Comparison of ENCODE assay signal across 25 cellular contexts in the genomic region with DNA sequence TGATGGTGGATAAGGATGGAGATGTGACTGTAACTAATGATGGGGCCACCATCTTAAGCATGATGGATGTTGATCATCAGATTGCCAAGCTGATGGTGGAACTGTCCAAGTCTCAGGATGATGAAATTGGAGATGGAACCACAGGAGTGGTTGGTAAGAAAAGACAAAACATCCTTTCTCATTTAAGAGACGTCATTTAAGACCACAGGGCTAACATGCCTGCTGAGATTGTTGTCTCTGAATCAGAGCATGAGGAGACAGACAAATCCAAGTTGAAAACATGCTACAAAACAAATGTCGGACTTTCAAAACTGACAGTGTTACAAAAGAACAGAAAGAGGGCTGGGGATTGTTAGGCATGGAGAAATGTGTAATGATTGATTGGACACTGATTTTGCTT. TPM values are rescaled to one million over a fixed set of nuclear protein-coding genes. Genes with fewer than 3 reads are reported as not detected.
A peak's percentile ranks its signal among the peaks of the same experiment; 100 is the strongest.
DNase-seq lines count a peak whose midpoint lies in the region; ATAC-seq and TF ChIP-seq lines count a peak whose summit lies in the region.
"Had no signal": no experiment of that assay in that cellular context is flagged by ENCODE, and none has a peak within 500 bp of the region (broad histone marks: within the 10 kb centered on the region; RNA-seq: fewer than 3 reads in every experiment).

No MANE protein-coding gene starts in this region.

- no peak overlapping the region for H3K4me3 Mint-ChIP-seq in activated CD8-positive, alpha-beta memory T cell treated with anti-CD3 and anti-CD28 coated beads, Interleukin-2, amount 10 ng/mL, durations not matched to agents 7 days and 5 days
- H3K4me3 Mint-ChIP-seq in activated naive CD8-positive, alpha-beta T cell treated with anti-CD3 and anti-CD28 coated beads for 36 hours = no peak overlapping the region
- H3K4me3 Mint-ChIP-seq in nephron progenitor cell = no peak overlapping the region
- H3K4me3 Mint-ChIP-seq: memory B cell; neural progenitor cell; stimulated activated naive CD8-positive, alpha-beta T cell treated with anti-CD3 and anti-CD28 coated beads, Interleukin-15, amount 100 ng/mL, for 72 hours had no signal

- WGBS in body of pancreas, 2 donors = 37 to 38% methylated on average over 2 of the region's 2 CpGs

- H3K27me3 ChIP-seq in Loucy (ENCODE audit: insufficient read depth, low read length, poor library complexity, severe bottlenecking) (no peaks in the 10 kb centered on the region), body of pancreas (no peaks in the 10 kb centered on the region)
- H3K27me3 ChIP-seq: neural progenitor cell, pancreas had no signal

- H2AFZ ChIP-seq in Loucy (ENCODE audit: low read length) = no peak overlapping the region
- H2AFZ ChIP-seq: neural progenitor cell, PC-9 had no signal

- H3K4me3 ChIP-seq in Loucy (ENCODE audit: low read length, poor library complexity, severe bottlenecking) (peak overlapping the region; percentile 78), body of pancreas (no peak overlapping the region)
- H3K4me3 ChIP-seq: neural progenitor cell, pancreas, PC-9, thoracic aorta had no signal

- H4K20me1 ChIP-seq in Loucy (ENCODE audit: insufficient read depth, low read length, poor library complexity, severe bottlenecking) = peaks cover 77% of the 10 kb centered on the region

- no peak for ATAC-seq in activated CD8-positive, alpha-beta memory T cell treated with anti-CD3 and anti-CD28 coated beads, Interleukin-2, amount 10 ng/mL, durations not matched to agents 7 days and 5 days
- ATAC-seq in HG02970 (IDR thresholded peaks at IDR 0.05; ENCODE audit: low FRiP score, unreplicated experiment) (no peak), GM21723 (IDR thresholded peaks at IDR 0.05; ENCODE audit: unreplicated experiment) (no peak), body of pancreas (no peak)
- ATAC-seq: left lobe of liver; pancreas; stimulated activated naive CD8-positive, alpha-beta T cell treated with anti-CD3 and anti-CD28 coated beads, Interleukin-15, amount 100 ng/mL, for 72 hours had no signal

- DNase-seq in activated CD8-positive, alpha-beta memory T cell treated with anti-CD3 and anti-CD28 coated beads, Interleukin-2, amount 10 ng/mL, durations not matched to agents 7 days and 5 days = no peak
- DNase-seq in activated CD8-positive, alpha-beta memory T cell treated with anti-CD3 and anti-CD28 coated beads for 24 hours = no peak
- DNase-seq in activated naive CD8-positive, alpha-beta T cell treated with anti-CD3 and anti-CD28 coated beads for 36 hours = no peak
- DNase-seq in nephron progenitor cell = no peak
- no peak for DNase-seq in body of pancreas
- DNase-seq: activated CD4-positive, alpha-beta T cell treated with anti-CD3 and anti-CD28 coated beads, Interleukin-2, amount 50 U/mL, for 48 hours; anterior cingulate cortex; effector CD4-positive, alpha-beta T cell; Karpas-422; NCI-H1436; NCI-H2081; NCI-H526; NK-92 treated with Interleukin-12 subunit alpha and Interleukin-12 subunit beta, amount 100 ng/mL, for 24 hours; pancreas; PC-9; retina; SK-N-SH; stimulated activated naive CD8-positive, alpha-beta T cell treated with anti-CD3 and anti-CD28 coated beads, Interleukin-15, amount 100 ng/mL, for 72 hours had no signal

- H3K36me3 ChIP-seq in Loucy (ENCODE audit: insufficient read depth, low read length) = peaks cover 58% of the 10 kb centered on the region
- peaks cover 26 to 33% of the 10 kb centered on the region in 2 donors for H3K36me3 ChIP-seq in body of pancreas (replicated peaks in 1 of 2; ENCODE audit: insufficient read depth in 1 of 2, low read depth in 2 of 2)

- intact Hi-C loops in body of pancreas (cut with DNase I) = loop anchor here (10.0 kb wide), 1 partner anchor 130 kb away; no protein-coding TSS in a partner anchor

- H3K79me2 ChIP-seq in Loucy (ENCODE audit: insufficient read depth, low read length) = peaks cover 94% of the 10 kb centered on the region

- no peak overlapping the region for H3K27ac ChIP-seq in body of pancreas
- H3K27ac ChIP-seq: neural progenitor cell, pancreas, PC-9, thoracic aorta had no signal

- no peak overlapping the region for H3K9ac ChIP-seq in Loucy (ENCODE audit: low read depth, low read length, poor library complexity, severe bottlenecking)
- H3K9ac ChIP-seq: neural progenitor cell, SK-N-SH had no signal

- H3K4me1 ChIP-seq in Loucy (ENCODE audit: insufficient read depth, low read length, poor library complexity, severe bottlenecking) (peaks cover 45% of the 10 kb centered on the region), body of pancreas (peaks cover 24% of the 10 kb centered on the region)

- peaks cover 60% of the 10 kb centered on the region for H3K4me1 Mint-ChIP-seq in activated CD8-positive, alpha-beta memory T cell treated with anti-CD3 and anti-CD28 coated beads, Interleukin-2, amount 10 ng/mL, durations not matched to agents 7 days and 5 days
- H3K4me1 Mint-ChIP-seq in activated naive CD8-positive, alpha-beta T cell treated with anti-CD3 and anti-CD28 coated beads for 36 hours = peaks cover 56% of the 10 kb centered on the region
- H3K4me1 Mint-ChIP-seq in nephron progenitor cell = peaks cover 25% of the 10 kb centered on the region

- H3K9me3 Mint-ChIP-seq in activated CD8-positive, alpha-beta memory T cell treated with anti-CD3 and anti-CD28 coated beads, Interleukin-2, amount 10 ng/mL, durations not matched to agents 7 days and 5 days (ENCODE audit: low read depth) = no peaks in the 10 kb centered on the region
- H3K9me3 Mint-ChIP-seq in activated naive CD8-positive, alpha-beta T cell treated with anti-CD3 and anti-CD28 coated beads for 36 hours = no peaks in the 10 kb centered on the region
- H3K9me3 Mint-ChIP-seq in nephron progenitor cell = no peaks in the 10 kb centered on the region
- H3K9me3 Mint-ChIP-seq: memory B cell; neural progenitor cell; stimulated activated naive CD8-positive, alpha-beta T cell treated with anti-CD3 and anti-CD28 coated beads, Interleukin-15, amount 100 ng/mL, for 72 hours had no signal

- TF ChIP-seq CTCF in Loucy (conservative IDR thresholded peaks at IDR 0.05; ENCODE audit: low read length) (no peak), nephron progenitor cell (IDR thresholded peaks at IDR 0.05) (no peak), body of pancreas (IDR thresholded peaks at IDR 0.05) (no peak)

- H3K9me2 ChIP-seq in Loucy (replicated peaks; ENCODE audit: low read depth, low read length) = no peaks in the 10 kb centered on the region
- H3K9me2 ChIP-seq: SK-N-SH had no signal

- H3K4me2 ChIP-seq in Loucy (ENCODE audit: low read depth, low read length, poor library complexity, severe bottlenecking) = peak overlapping the region; percentile 96
- H3K4me2 ChIP-seq: neural progenitor cell, PC-9, SK-N-SH had no signal

- H3K9me3 ChIP-seq in Loucy (ENCODE audit: insufficient read depth, low read depth, low read length) (no peaks in the 10 kb centered on the region), body of pancreas (no peaks in the 10 kb centered on the region)
- H3K9me3 ChIP-seq: pancreas, SK-N-SH, thoracic aorta had no signal

- H3F3A ChIP-seq in Loucy (ENCODE audit: low read depth) = no peaks in the 10 kb centered on the region

- CTCF ChIA-PET in activated CD8-positive, alpha-beta memory T cell treated with anti-CD3 and anti-CD28 coated beads, Interleukin-2, amount 10 ng/mL, durations not matched to agents 7 days and 5 days (lab: Charles Lee) = interaction anchor here (1.2 kb wide), 1 partner anchor 110 kb away, joined by 3 read pairs; no protein-coding TSS in a partner anchor

- H3K27ac Mint-ChIP-seq in activated CD8-positive, alpha-beta memory T cell treated with anti-CD3 and anti-CD28 coated beads, Interleukin-2, amount 10 ng/mL, durations not matched to agents 7 days and 5 days = peak overlapping the region; percentile 55
- H3K27ac Mint-ChIP-seq in activated naive CD8-positive, alpha-beta T cell treated with anti-CD3 and anti-CD28 coated beads for 36 hours = peak overlapping the region; percentile 43
- H3K27ac Mint-ChIP-seq in nephron progenitor cell = peak overlapping the region; percentile 69
- H3K27ac Mint-ChIP-seq: memory B cell, neural progenitor cell had no signal

- TF ChIP-seq POLR2A in body of pancreas (IDR thresholded peaks at IDR 0.05) = no peak

- H3K36me3 Mint-ChIP-seq in activated CD8-positive, alpha-beta memory T cell treated with anti-CD3 and anti-CD28 coated beads, Interleukin-2, amount 10 ng/mL, durations not matched to agents 7 days and 5 days = peaks cover 66% of the 10 kb centered on the region
- peaks cover 66% of the 10 kb centered on the region for H3K36me3 Mint-ChIP-seq in activated naive CD8-positive, alpha-beta T cell treated with anti-CD3 and anti-CD28 coated beads for 36 hours
- H3K36me3 Mint-ChIP-seq in nephron progenitor cell (ENCODE audit: low read depth) = peaks cover 63% of the 10 kb centered on the region

- H3K27me3 Mint-ChIP-seq in activated CD8-positive, alpha-beta memory T cell treated with anti-CD3 and anti-CD28 coated beads, Interleukin-2, amount 10 ng/mL, durations not matched to agents 7 days and 5 days = no peaks in the 10 kb centered on the region
- no peaks in the 10 kb centered on the region for H3K27me3 Mint-ChIP-seq in activated naive CD8-positive, alpha-beta T cell treated with anti-CD3 and anti-CD28 coated beads for 36 hours
- H3K27me3 Mint-ChIP-seq in nephron progenitor cell (ENCODE audit: low read depth, poor library complexity) = peaks cover 3% of the 10 kb centered on the region
- H3K27me3 Mint-ChIP-seq: memory B cell; stimulated activated naive CD8-positive, alpha-beta T cell treated with anti-CD3 and anti-CD28 coated beads, Interleukin-15, amount 100 ng/mL, for 72 hours had no signal

RNA-seq across cellular contexts. Expression of a gene that starts 4.6 kb away (rescaled TPM):
- total RNA-seq in activated CD8-positive, alpha-beta memory T cell treated with anti-CD3 and anti-CD28 coated beads, Interleukin-2, amount 10 ng/mL, durations not matched to agents 7 days and 5 days = 100 to 1,000 TPM; 270 to 342 TPM
- 100 to 1,000 TPM; 548 to 564 TPM for total RNA-seq in activated naive CD8-positive, alpha-beta T cell treated with anti-CD3 and anti-CD28 coated beads for 36 hours
- total RNA-seq in body of pancreas = 10 to 100 TPM; 45.4 to 76.1 TPM

RNA-seq across cellular contexts. Expression of a gene that starts 5.0 kb away (rescaled TPM):
- total RNA-seq in activated CD8-positive, alpha-beta memory T cell treated with anti-CD3 and anti-CD28 coated beads, Interleukin-2, amount 10 ng/mL, durations not matched to agents 7 days and 5 days = 10 to 100 TPM; 18.8 to 24.7 TPM
- 10 to 100 TPM; 25.9 to 26.2 TPM for total RNA-seq in activated naive CD8-positive, alpha-beta T cell treated with anti-CD3 and anti-CD28 coated beads for 36 hours
- total RNA-seq in body of pancreas = 10 to 100 TPM in 1 of 2 donors, 1 to 10 TPM in 1; 4.6 to 13.2 TPM

RNA-seq across cellular contexts. Expression of a gene that starts 53.0 kb away (rescaled TPM):
- 1 to 10 TPM; 2.7 to 3.2 TPM for total RNA-seq in activated CD8-positive, alpha-beta memory T cell treated with anti-CD3 and anti-CD28 coated beads, Interleukin-2, amount 10 ng/mL, durations not matched to agents 7 days and 5 days
- 1 to 10 TPM; 2.4 to 2.9 TPM for total RNA-seq in activated naive CD8-positive, alpha-beta T cell treated with anti-CD3 and anti-CD28 coated beads for 36 hours
- 1 to 10 TPM; 4.4 to 4.9 TPM for total RNA-seq in body of pancreas
